In the genomic region with DNA sequence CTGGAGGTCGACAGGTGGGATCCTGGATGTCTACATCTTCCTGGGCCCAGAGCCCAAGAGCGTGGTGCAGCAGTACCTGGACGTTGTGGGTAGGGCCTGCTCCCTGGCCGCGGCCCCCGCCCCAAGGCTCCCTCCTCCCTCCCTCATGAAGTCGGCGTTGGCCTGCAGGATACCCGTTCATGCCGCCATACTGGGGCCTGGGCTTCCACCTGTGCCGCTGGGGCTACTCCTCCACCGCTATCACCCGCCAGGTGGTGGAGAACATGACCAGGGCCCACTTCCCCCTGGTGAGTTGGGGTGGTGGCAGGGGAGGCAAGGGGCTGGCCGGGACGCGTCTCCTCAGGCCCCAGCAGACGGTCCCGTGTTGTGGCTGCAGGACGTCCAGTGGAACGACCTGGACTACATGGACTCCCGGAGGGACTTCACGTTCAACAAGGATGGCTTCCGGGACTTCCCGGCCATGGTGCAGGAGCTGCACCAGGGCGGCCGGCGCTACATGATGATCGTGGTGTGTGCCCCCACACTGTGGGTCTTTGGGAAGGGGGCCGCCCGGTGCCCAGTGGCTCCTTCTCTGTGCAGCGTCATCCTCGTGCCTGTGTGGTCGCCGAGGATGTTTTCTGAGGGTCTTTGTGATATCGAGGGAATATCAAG, we compare ENCODE assay signal across 17 cellular contexts.
"Had no signal": no experiment of that assay in that cellular context is flagged by ENCODE, and none has a peak within 500 bp of the region (broad histone marks: within the 10 kb centered on the region; RNA-seq: fewer than 3 reads in every experiment).

No MANE protein-coding gene starts in this region.

- H3K27me3 Mint-ChIP-seq: activated CD4-positive, alpha-beta memory T cell treated with anti-CD3 and anti-CD28 coated beads for 36 hours; activated naive CD4-positive, alpha-beta T cell treated with anti-CD3 and anti-CD28 coated beads, Interleukin-2, amount 50 U/mL, for 24 hours; activated T-helper 17 cell treated with anti-CD3 and anti-CD28 coated beads, Interleukin-2, amount 50 U/mL, for 72 hours; stimulated activated naive CD8-positive, alpha-beta T cell treated with anti-CD3 and anti-CD28 coated beads, Interleukin-15, Interleukin-2, amounts not matched to agents 100 ng/mL and 50 ng/mL, for 24 hours had no signal

- H3K27ac ChIP-seq: heart right ventricle, lower lobe of right lung, parathyroid adenoma, SK-N-MC had no signal

- H3K9me3 Mint-ChIP-seq: activated CD4-positive, alpha-beta memory T cell treated with anti-CD3 and anti-CD28 coated beads for 36 hours; activated naive CD4-positive, alpha-beta T cell treated with anti-CD3 and anti-CD28 coated beads, Interleukin-2, amount 50 U/mL, for 24 hours; activated T-helper 17 cell treated with anti-CD3 and anti-CD28 coated beads, Interleukin-2, amount 50 U/mL, for 72 hours; natural killer cell; stimulated activated naive CD8-positive, alpha-beta T cell treated with anti-CD3 and anti-CD28 coated beads, Interleukin-15, Interleukin-2, amounts not matched to agents 100 ng/mL and 50 ng/mL, for 24 hours had no signal

- H3K27ac Mint-ChIP-seq: activated CD4-positive, alpha-beta memory T cell treated with anti-CD3 and anti-CD28 coated beads for 36 hours; activated naive CD4-positive, alpha-beta T cell treated with anti-CD3 and anti-CD28 coated beads, Interleukin-2, amount 50 U/mL, for 24 hours; activated T-helper 17 cell treated with anti-CD3 and anti-CD28 coated beads, Interleukin-2, amount 50 U/mL, for 72 hours; natural killer cell; stimulated activated naive CD8-positive, alpha-beta T cell treated with anti-CD3 and anti-CD28 coated beads, Interleukin-15, Interleukin-2, amounts not matched to agents 100 ng/mL and 50 ng/mL, for 24 hours had no signal

- ATAC-seq: activated T-helper 17 cell treated with anti-CD3 and anti-CD28 coated beads, Interleukin-2, amount 50 U/mL, for 72 hours; heart right ventricle; left cardiac atrium; lower lobe of right lung; natural killer cell had no signal

- H3K4me3 ChIP-seq: esophagus squamous epithelium, heart right ventricle, lower lobe of right lung, SK-N-MC had no signal

- H3K9me3 ChIP-seq: esophagus squamous epithelium, heart right ventricle, lower lobe of right lung had no signal

- H3K27me3 ChIP-seq: esophagus squamous epithelium, heart right ventricle had no signal

- H3K4me1 ChIP-seq: lower lobe of right lung, parathyroid adenoma had no signal

- H3K4me3 Mint-ChIP-seq: activated CD4-positive, alpha-beta memory T cell treated with anti-CD3 and anti-CD28 coated beads for 36 hours; activated naive CD4-positive, alpha-beta T cell treated with anti-CD3 and anti-CD28 coated beads, Interleukin-2, amount 50 U/mL, for 24 hours; activated T-helper 17 cell treated with anti-CD3 and anti-CD28 coated beads, Interleukin-2, amount 50 U/mL, for 72 hours; natural killer cell; stimulated activated naive CD8-positive, alpha-beta T cell treated with anti-CD3 and anti-CD28 coated beads, Interleukin-15, Interleukin-2, amounts not matched to agents 100 ng/mL and 50 ng/mL, for 24 hours had no signal

- DNase-seq: activated CD4-positive, alpha-beta memory T cell treated with anti-CD3 and anti-CD28 coated beads for 36 hours; activated CD4-positive, alpha-beta T cell treated with anti-CD3 and anti-CD28 coated beads for 4 hours; activated T-cell treated with anti-CD3 and anti-CD28 coated beads for 4 hours; dermis blood vessel endothelial cell; effector memory CD4-positive, alpha-beta T cell; esophagus squamous epithelium; heart right ventricle; left cardiac atrium; lower lobe of right lung; natural killer cell; stimulated activated CD4-positive, alpha-beta T cell treated with anti-CD3 and anti-CD28 coated beads, Interleukin-2, amount 100 ng/mL, for 24 hours; WERI-Rb-1 had no signal

- H3K36me3 ChIP-seq: lower lobe of right lung had no signal

- H3K36me3 Mint-ChIP-seq: activated CD4-positive, alpha-beta memory T cell treated with anti-CD3 and anti-CD28 coated beads for 36 hours; activated naive CD4-positive, alpha-beta T cell treated with anti-CD3 and anti-CD28 coated beads, Interleukin-2, amount 50 U/mL, for 24 hours; natural killer cell had no signal
